Comparison of ENCODE assay signal across 8 cellular contexts in the genomic region with DNA sequence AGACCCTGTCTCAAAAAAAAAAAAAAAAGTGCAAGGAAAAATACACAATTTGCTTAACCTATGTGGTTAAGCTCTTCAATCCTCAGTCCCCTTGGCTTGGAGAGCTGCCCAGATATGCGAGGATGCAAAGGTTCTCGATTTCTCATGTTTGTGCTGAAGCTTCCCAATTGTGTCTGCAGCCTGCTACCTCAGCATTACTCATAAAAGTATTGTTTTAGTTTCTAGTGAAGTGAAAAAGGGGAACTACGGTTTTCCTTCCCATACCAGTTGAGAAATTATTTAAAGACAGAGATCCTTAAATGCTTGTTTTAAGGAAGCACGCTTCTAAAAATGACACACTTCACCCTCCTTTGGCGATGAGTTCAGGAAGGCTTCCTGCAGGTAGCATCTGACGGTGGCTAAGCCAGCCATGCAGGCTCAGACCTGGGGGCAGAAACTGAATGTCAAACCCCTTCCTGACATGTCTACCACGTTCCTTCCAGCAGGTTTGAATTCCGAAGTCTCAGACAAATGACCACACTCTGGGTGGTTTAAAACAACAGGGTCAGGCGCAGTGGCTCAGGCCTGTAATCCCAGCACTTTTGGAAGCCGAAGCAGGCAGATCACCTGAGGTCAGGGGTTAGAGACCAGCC. TPM values are rescaled to one million over a fixed set of nuclear protein-coding genes. Genes with fewer than 3 reads are reported as not detected.
DNase-seq lines count a peak whose midpoint lies in the region; ATAC-seq and TF ChIP-seq lines count a peak whose summit lies in the region.

No MANE protein-coding gene starts in this region.

- intact Hi-C loops in adrenal gland (cut with DNase I) = no loop called here

- TF ChIP-seq POLR2A in adrenal gland (IDR thresholded peaks at IDR 0.05) = no peak

- H3K4me3 ChIP-seq in adrenal gland (no peak overlapping the region), smooth muscle cell (no peak overlapping the region), hepatocyte (no peak overlapping the region)

- H3K79me2 ChIP-seq in smooth muscle cell (ENCODE audit: low read depth) (no peaks in the 10 kb centered on the region), hepatocyte (no peaks in the 10 kb centered on the region)

- ATAC-seq in GM18868 (IDR thresholded peaks at IDR 0.05; ENCODE audit: unreplicated experiment) (peak; percentile 50), HG03432 (IDR thresholded peaks at IDR 0.05; ENCODE audit: unreplicated experiment) (peak; percentile 61), GM19324 (IDR thresholded peaks at IDR 0.05; ENCODE audit: low FRiP score, unreplicated experiment) (no peak)

- H3K4me1 ChIP-seq in adrenal gland (replicated peaks in 1 of 2) (no peaks in the 10 kb centered on the region), smooth muscle cell (ENCODE audit: low read depth) (no peaks in the 10 kb centered on the region), hepatocyte (ENCODE audit: insufficient read depth) (no peaks in the 10 kb centered on the region)

- H2AFZ ChIP-seq in smooth muscle cell (ENCODE audit: low read depth) (no peak overlapping the region), hepatocyte (no peak overlapping the region)

- no peaks in the 10 kb centered on the region for H3K9me2 ChIP-seq in hepatocyte (replicated peaks; ENCODE audit: insufficient read depth)

- H3K36me3 ChIP-seq in adrenal gland (replicated peaks in 1 of 2) = no peaks in the 10 kb centered on the region
- no peaks in the 10 kb centered on the region for H3K36me3 ChIP-seq in smooth muscle cell (ENCODE audit: low read depth)
- H3K36me3 ChIP-seq in hepatocyte (replicated peaks; ENCODE audit: insufficient read depth, low read depth) = no peaks in the 10 kb centered on the region

- WGBS in adrenal gland, 4 donors = 50 to 68% (median 56%) methylated on average over 10 of the region's 10 CpGs
- WGBS in smooth muscle cell (ENCODE audit: low lambda C conversion rate) = 86% methylated on average over 10 of the region's 10 CpGs
- 86% methylated on average over 10 of the region's 10 CpGs for WGBS in hepatocyte (ENCODE audit: low lambda C conversion rate, missing lambda C conversion rate)

- H3K27ac ChIP-seq in adrenal gland (peak overlapping the region in 1 of 5 donors; percentile 67), smooth muscle cell (ENCODE audit: low read depth) (no peak overlapping the region), hepatocyte (no peak overlapping the region)

- no peak overlapping the region for H3K9ac ChIP-seq in smooth muscle cell (ENCODE audit: low read depth)

- no peaks in the 10 kb centered on the region for H3F3A ChIP-seq in smooth muscle cell (ENCODE audit: low read depth)

- H4K20me1 ChIP-seq in smooth muscle cell (ENCODE audit: low read depth) (no peaks in the 10 kb centered on the region), hepatocyte (ENCODE audit: insufficient read depth, poor library complexity, severe bottlenecking) (no peaks in the 10 kb centered on the region)

- no peak for TF ChIP-seq CTCF in adrenal gland (IDR thresholded peaks at IDR 0.05)
- no peak for TF ChIP-seq CTCF in smooth muscle cell (IDR thresholded peaks at IDR 0.05; ENCODE audit: borderline replicate concordance, insufficient read depth, poor library complexity, severe bottlenecking)
- no peak for TF ChIP-seq CTCF in hepatocyte (IDR thresholded peaks at IDR 0.05; ENCODE audit: poor library complexity)

- no peak overlapping the region for H3K4me2 ChIP-seq in smooth muscle cell
- H3K4me2 ChIP-seq in hepatocyte = no peak overlapping the region

- H3K27me3 ChIP-seq in adrenal gland (no peaks in the 10 kb centered on the region), smooth muscle cell (ENCODE audit: low read depth) (no peaks in the 10 kb centered on the region), hepatocyte (no peaks in the 10 kb centered on the region)

- DNase-seq in adrenal gland (peak; percentile 33 to 71 (median 48)), renal cortical epithelial cell (ENCODE audit: low read depth) (peak; percentile 93), smooth muscle cell (lab: John Stamatoyannopoulos, UW; ENCODE audit: unreplicated experiment) (no peak), NCI-H2196 (lab: John Stamatoyannopoulos, UW; ENCODE audit: unreplicated experiment) (no peak), hepatocyte (ENCODE audit: low spot score) (no peak)

- no peaks in the 10 kb centered on the region for H3K9me3 ChIP-seq in adrenal gland (replicated peaks in 1 of 3)
- no peaks in the 10 kb centered on the region for H3K9me3 ChIP-seq in smooth muscle cell (replicated peaks; ENCODE audit: low read depth)
- no peaks in the 10 kb centered on the region for H3K9me3 ChIP-seq in hepatocyte (ENCODE audit: low read depth)

RNA-seq across cellular contexts. Expression of a gene that starts 47.9 kb away (rescaled TPM):
- total RNA-seq in adrenal gland = 1 to 10 TPM; 1.1 to 7.9 (median 3.6) TPM
- polyA plus RNA-seq in adrenal gland = 1 to 10 TPM in 2 of 3 donors, under 1 TPM in 1; 0.81 to 2.9 (median 2.3) TPM
- total RNA-seq in renal cortical epithelial cell = 0.10 and 0.52 TPM in 2 replicates
- total RNA-seq in smooth muscle cell = 0.18 and 0.49 TPM in 2 replicates
- 0.40 TPM in 1 of 2 replicates, not detected in the other for polyA plus RNA-seq in smooth muscle cell
- total RNA-seq in hepatocyte = 0.24 and 1.0 TPM in 2 replicates
- 0.44 and 0.63 TPM in 2 replicates for polyA plus RNA-seq in hepatocyte

Comparison
In these comparisons a context has a peak if more than half of its experiments do, and no peak if none do; other contexts are left out.
1. DNase-seq: peak in adrenal gland (7 of 7) and renal cortical epithelial cell (single experiment); none in smooth muscle cell (single experiment), NCI-H2196 (single experiment) and hepatocyte (single experiment).